8 cellular contexts compared by ENCODE assay signal in the genomic region with DNA sequence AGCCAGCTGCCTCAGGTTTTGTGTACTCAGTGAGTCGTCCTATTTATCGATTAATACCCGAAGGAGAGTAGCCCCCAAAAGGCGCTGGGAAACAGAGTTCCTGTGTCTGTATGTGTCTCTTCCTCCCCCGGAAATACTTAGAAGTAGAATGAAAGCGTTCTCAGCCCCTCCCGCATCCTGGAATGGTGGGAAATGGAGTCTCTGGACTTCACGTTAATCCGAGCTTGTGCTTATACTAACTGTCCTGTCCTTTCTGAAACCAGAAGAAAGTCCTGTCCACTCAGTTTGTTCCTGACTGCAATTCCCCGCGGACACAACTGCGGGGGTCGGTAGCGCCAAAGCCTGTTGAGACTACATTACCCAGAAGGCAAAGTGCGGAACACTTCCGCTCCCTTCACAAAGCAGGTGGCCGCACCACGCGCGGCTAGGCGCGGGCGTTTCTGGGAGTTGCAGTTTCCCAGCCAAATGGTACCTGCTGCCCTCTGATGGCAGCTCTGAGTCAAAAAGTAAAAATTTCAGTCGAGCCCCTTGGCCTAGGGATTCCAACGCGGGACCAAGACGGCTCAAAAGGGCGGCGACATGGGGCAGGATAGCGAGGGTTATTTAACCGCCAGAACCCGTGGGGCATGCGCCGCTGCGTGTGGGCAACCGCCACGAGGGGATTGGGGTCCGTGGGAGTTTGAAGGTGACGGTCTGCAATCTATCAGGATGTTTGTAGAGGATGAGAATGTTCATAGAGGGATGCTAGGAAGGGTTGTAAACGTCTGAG. TPM values are rescaled to one million over a fixed set of nuclear protein-coding genes. Genes with fewer than 3 reads are reported as not detected.
A peak's percentile ranks its signal among the peaks of the same experiment; 100 is the strongest.
DNase-seq lines count a peak whose midpoint lies in the region; ATAC-seq and TF ChIP-seq lines count a peak whose summit lies in the region.

No MANE protein-coding gene starts in this region.

- H3K4me3 ChIP-seq in PC-3 (ENCODE audit: low read length) = peak overlapping the region; percentile 67
- peak overlapping the region; percentile 67 for H3K4me3 ChIP-seq in mucosa of stomach (ENCODE audit: low read length)

- H3K9ac ChIP-seq in PC-3 (ENCODE audit: low read length) (peak overlapping the region; percentile 80), mucosa of stomach (ENCODE audit: low read length) (peak overlapping the region; percentile 71)

- H3K27me3 ChIP-seq in PC-3 (ENCODE audit: low read length) (no peaks in the 10 kb centered on the region), mucosa of stomach (ENCODE audit: control insufficient read depth, insufficient read depth, low read length) (no peaks in the 10 kb centered on the region)

- H3K27ac Mint-ChIP-seq in activated T-cell treated with anti-CD3 and anti-CD28 coated beads, Interleukin-2, amount 50 U/mL, for 24 hours = peak overlapping the region; percentile 97

- peak; percentile 68 for TF ChIP-seq CTCF in PC-3 (conservative IDR thresholded peaks at IDR 0.05; ENCODE audit: low read depth, low read length)

- H2AFZ ChIP-seq in PC-3 (ENCODE audit: low read length) = peak overlapping the region; percentile 74

- peak overlapping the region; percentile 94 for H3K4me2 ChIP-seq in PC-3 (ENCODE audit: low read length)

- H3K27me3 Mint-ChIP-seq in activated T-cell treated with anti-CD3 and anti-CD28 coated beads, Interleukin-2, amount 50 U/mL, for 24 hours = no peaks in the 10 kb centered on the region

- peaks cover 51% of the 10 kb centered on the region for H3K36me3 Mint-ChIP-seq in activated T-cell treated with anti-CD3 and anti-CD28 coated beads, Interleukin-2, amount 50 U/mL, for 24 hours (ENCODE audit: low read depth)

- POLR2A ChIA-PET in PC-3 (lab: Charles Lee; ENCODE audit: unreplicated experiment) = interaction anchor here (0.6 kb wide), 1 partner anchor 17 kb away, joined by 9 read pairs; no protein-coding TSS in a partner anchor

- no peaks in the 10 kb centered on the region for H3K9me2 ChIP-seq in PC-3 (replicated peaks; ENCODE audit: low read length)

- no peaks in the 10 kb centered on the region for H3F3A ChIP-seq in PC-3 (ENCODE audit: low read length, unreplicated experiment)

- no TSS peak for BruUV-seq in PC-3 (replicated peaks; lab: Mats Ljungman, UMichigan)

- H4K20me1 ChIP-seq in PC-3 (ENCODE audit: low read length) = no peaks in the 10 kb centered on the region

- peak; percentile 35 for ATAC-seq in GM21367 (IDR thresholded peaks at IDR 0.05; ENCODE audit: unreplicated experiment)
- ATAC-seq in PC-3 = peak; percentile 33
- ATAC-seq in esophagus mucosa = peak; percentile 33

- H3K4me1 ChIP-seq in PC-3 (ENCODE audit: insufficient read depth, low read length) (peaks cover 4% of the 10 kb centered on the region), mucosa of stomach (ENCODE audit: control insufficient read depth, insufficient read depth, low read length) (peaks cover 7% of the 10 kb centered on the region)

- CTCF ChIA-PET in PC-3 (lab: Charles Lee) = interaction anchor here (0.6 kb wide), 3 partner anchors 154 to 417 kb away, joined by 3 to 5 read pairs (median 3); no protein-coding TSS in a partner anchor

- peak; percentile 25; the same call in 1 of the 2 replicates for TF ChIP-seq RAD21 in Ishikawa (IDR thresholded peaks at IDR 0.05; ENCODE audit: low read depth)

- intact Hi-C loops in PC-3 (cut with micrococcal nuclease) = no loop called here

- H3K36me3 ChIP-seq in PC-3 (ENCODE audit: low read depth, low read length) (no peaks in the 10 kb centered on the region), mucosa of stomach (ENCODE audit: control insufficient read depth, insufficient read depth, low read length) (no peaks in the 10 kb centered on the region)

- no peaks in the 10 kb centered on the region for H3K9me3 ChIP-seq in PC-3 (ENCODE audit: low read length)
- no peaks in the 10 kb centered on the region for H3K9me3 ChIP-seq in mucosa of stomach (ENCODE audit: control insufficient read depth, low read length)

- no peak for TF ChIP-seq EP300 in Ishikawa (IDR thresholded peaks at IDR 0.05; ENCODE audit: borderline replicate concordance)

- H3K79me2 ChIP-seq in PC-3 (ENCODE audit: low read length) = peaks cover 35% of the 10 kb centered on the region

- H3K4me1 Mint-ChIP-seq in activated T-cell treated with anti-CD3 and anti-CD28 coated beads, Interleukin-2, amount 50 U/mL, for 24 hours (ENCODE audit: low read depth) = peaks cover 50% of the 10 kb centered on the region

- no peaks in the 10 kb centered on the region for H3K9me3 Mint-ChIP-seq in activated T-cell treated with anti-CD3 and anti-CD28 coated beads, Interleukin-2, amount 50 U/mL, for 24 hours

- H3K27ac ChIP-seq in PC-3 (ENCODE audit: low read length) = peak overlapping the region; percentile 67

- peak; percentile 92 for DNase-seq in COLO668 (lab: John Stamatoyannopoulos, UW; ENCODE audit: unreplicated experiment)
- DNase-seq in PC-3 = peak; percentile 93
- DNase-seq in activated T-cell treated with anti-CD3 and anti-CD28 coated beads, Interleukin-2, amount 50 U/mL, for 24 hours = peak; percentile 93
- DNase-seq in stimulated activated CD8-positive, alpha-beta memory T cell treated with anti-CD3 and anti-CD28 coated beads, Interleukin-4, amount 100 ng/mL, for 48 hours = peak; percentile 92

- H3K4me3 Mint-ChIP-seq in activated T-cell treated with anti-CD3 and anti-CD28 coated beads, Interleukin-2, amount 50 U/mL, for 24 hours = peak overlapping the region; percentile 98

TF ChIP-seq in Ishikawa, 13 proteins besides CTCF, POLR2A, EP300 and RAD21:
- peak; percentile 66 for TF ChIP-seq CREB1 (IDR thresholded peaks at IDR 0.05; ENCODE audit: low read depth)
- peak; percentile 52; the same call in 1 of the 2 replicates for TF ChIP-seq TCF12 (IDR thresholded peaks at IDR 0.05; ENCODE audit: low read depth)
- TF ChIP-seq, protein P1, sequence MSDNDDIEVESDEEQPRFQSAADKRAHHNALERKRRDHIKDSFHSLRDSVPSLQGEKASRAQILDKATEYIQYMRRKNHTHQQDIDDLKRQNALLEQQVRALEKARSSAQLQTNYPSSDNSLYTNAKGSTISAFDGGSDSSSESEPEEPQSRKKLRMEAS (IDR thresholded peaks at IDR 0.05) = peak; percentile 65
- TF ChIP-seq, protein P2, sequence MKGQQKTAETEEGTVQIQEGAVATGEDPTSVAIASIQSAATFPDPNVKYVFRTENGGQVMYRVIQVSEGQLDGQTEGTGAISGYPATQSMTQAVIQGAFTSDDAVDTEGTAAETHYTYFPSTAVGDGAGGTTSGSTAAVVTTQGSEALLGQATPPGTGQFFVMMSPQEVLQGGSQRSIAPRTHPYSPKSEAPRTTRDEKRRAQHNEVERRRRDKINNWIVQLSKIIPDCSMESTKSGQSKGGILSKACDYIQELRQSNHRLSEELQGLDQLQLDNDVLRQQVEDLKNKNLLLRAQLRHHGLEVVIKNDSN (IDR thresholded peaks at IDR 0.05) = peak; percentile 90
- no peak; the same call in 1 of the 2 replicates for TF ChIP-seq CEBPB (IDR thresholded peaks at IDR 0.05)
- peak; percentile 57 for TF ChIP-seq TAF1 (IDR thresholded peaks at IDR 0.05; ENCODE audit: low read depth)
- TF ChIP-seq REST (IDR thresholded peaks at IDR 0.05; ENCODE audit: low read depth) = no peak
- TF ChIP-seq FOXM1 (IDR thresholded peaks at IDR 0.05; ENCODE audit: borderline replicate concordance, low read depth) = no peak
- no peak for TF ChIP-seq ZBTB7A (IDR thresholded peaks at IDR 0.05; ENCODE audit: low read depth)
- peak; percentile 4; the same call in 1 of the 2 replicates for TF ChIP-seq NFIC (IDR thresholded peaks at IDR 0.05)
- TF ChIP-seq TEAD4 (IDR thresholded peaks at IDR 0.05) = no peak
- TF ChIP-seq YY1 (IDR thresholded peaks at IDR 0.05; ENCODE audit: low read depth) = peak; percentile 61
- TF ChIP-seq EGR1 (IDR thresholded peaks at IDR 0.05) = peak; percentile 8; the same call in 1 of the 2 replicates
TF ChIP-seq in Ishikawa: peak in this region for 8.

RNA-seq across cellular contexts. Expression of gene GSK3A, which starts 2.2 kb away (rescaled TPM):
- total RNA-seq in PC-3 (2014; rRNA removed) = 25.0 and 29.0 TPM in 2 replicates
- total RNA-seq in esophagus mucosa = 26.4 TPM

RNA-seq across cellular contexts. Expression of gene ERF, which starts 10.3 kb away (rescaled TPM):
- total RNA-seq in PC-3 (2014; rRNA removed) (17.0 and 40.2 TPM in 2 replicates), esophagus mucosa (21.5 TPM)

RNA-seq across cellular contexts. Expression of gene CIC, which starts 24.4 kb away (rescaled TPM):
- 9.8 and 21.4 TPM in 2 replicates for total RNA-seq in PC-3 (2014; rRNA removed)
- 31.4 TPM for total RNA-seq in esophagus mucosa

RNA-seq across cellular contexts. Expression of gene ZNF526, which starts 24.5 kb away (rescaled TPM):
- total RNA-seq in PC-3 (2014; rRNA removed) (5.1 and 6.1 TPM in 2 replicates), esophagus mucosa (4.5 TPM)

RNA-seq across cellular contexts. Expression of gene DEDD2, which starts 27.2 kb away (rescaled TPM):
- total RNA-seq in PC-3 (2014; rRNA removed) (34.4 and 38.2 TPM in 2 replicates), esophagus mucosa (11.6 TPM)

Comparison
In these comparisons a context has a peak if more than half of its experiments do, and no peak if none do; other contexts are left out.
1. Peak in every context shown above with its lines: DNase-seq, ATAC-seq, H3K4me3 ChIP-seq and H3K27ac ChIP-seq.